ENCODE assay signal across 2 cellular contexts in genomic region chr15:100133001-100133400, GRCh38.
TF ChIP-seq lines count a peak whose summit lies in the region.

No MANE protein-coding gene starts in this region.

TF ChIP-seq in GM23338, 12 proteins besides CTCF, POLR2A, EP300 and RAD21:
- TF ChIP-seq ZNF114 (CRISPR knock-in tag; IDR thresholded peaks at IDR 0.05) = no peak
- no peak for TF ChIP-seq REST (IDR thresholded peaks at IDR 0.05; ENCODE audit: unreplicated experiment)
- TF ChIP-seq ZNF331 (CRISPR knock-in tag; IDR thresholded peaks at IDR 0.05; ENCODE audit: low read depth) = no peak

TF ChIP-seq in H1, 55 proteins besides CTCF, POLR2A, EP300 and RAD21:
- no peak for TF ChIP-seq TAF1 (IDR thresholded peaks at IDR 0.05; ENCODE audit: low read depth, low read length)
- no peak for TF ChIP-seq ZNF274 (IDR thresholded peaks at IDR 0.05; ENCODE audit: borderline replicate concordance, extremely low read depth, low read length)
- no peak for TF ChIP-seq CREB1 (IDR thresholded peaks at IDR 0.05)
- TF ChIP-seq ATF2 (IDR thresholded peaks at IDR 0.05; ENCODE audit: low read length) = no peak
- no peak for TF ChIP-seq CHD7 (IDR thresholded peaks at IDR 0.05; ENCODE audit: insufficient replicate concordance, low read length)
- no peak for TF ChIP-seq SIX5 (IDR thresholded peaks at IDR 0.05; ENCODE audit: low read depth, low read length)
- TF ChIP-seq E2F6 (IDR thresholded peaks at IDR 0.05) = no peak
- no peak for TF ChIP-seq KDM5A (IDR thresholded peaks at IDR 0.05; ENCODE audit: low read length)
- no peak for TF ChIP-seq RBBP5 (IDR thresholded peaks at IDR 0.05; ENCODE audit: borderline replicate concordance, low read depth, low read length)
- TF ChIP-seq CTBP2 (IDR thresholded peaks at IDR 0.05; ENCODE audit: borderline replicate concordance, insufficient read depth, insufficient read length, low read length) = no peak
- TF ChIP-seq BCL11A (IDR thresholded peaks at IDR 0.05; ENCODE audit: low read depth in 2 of 2, low read length in 2 of 2) = no peak
- TF ChIP-seq CHD2 (IDR thresholded peaks at IDR 0.05; ENCODE audit: low read length) = no peak
- TF ChIP-seq POLR2AphosphoS5 (IDR thresholded peaks at IDR 0.05; ENCODE audit: low read depth, low read length) = no peak
- no peak for TF ChIP-seq SP4 (IDR thresholded peaks at IDR 0.05; ENCODE audit: low read length)
- TF ChIP-seq BACH1 (IDR thresholded peaks at IDR 0.05; ENCODE audit: low read length) = no peak
